ENCODE assay signal across 11 cellular contexts in genomic region chr4:98510757-98511517, GRCh38.
DNase-seq lines count a peak whose midpoint lies in the region; ATAC-seq, FAIRE-seq and TF ChIP-seq lines count a peak whose summit lies in the region.
"Had no signal": no experiment of that assay in that cellular context is flagged by ENCODE, and none has a peak within 500 bp of the region (broad histone marks: within the 10 kb centered on the region; RNA-seq: fewer than 3 reads in every experiment).

No MANE protein-coding gene starts in this region.

- H3K27ac ChIP-seq in SK-N-MC, result peak overlapping the region; percentile 32; the same call in 1 of the 2 replicates
- H3K27ac ChIP-seq: A549, neutrophil had no signal

- intact Hi-C loops in sciatic nerve (cut with DNase I), result no loop called here

- no peak overlapping the region for H3K9ac ChIP-seq in SK-N-MC (ENCODE audit: insufficient read length)

- no peaks in the 10 kb centered on the region for H3K9me3 ChIP-seq in SK-N-MC (ENCODE audit: low read depth, low read length)
- H3K9me3 ChIP-seq: A549, neutrophil had no signal

- peak; percentile 72 to 80 for ATAC-seq in activated CD4-positive, CD25-positive, alpha-beta regulatory T cell treated with anti-CD3 and anti-CD28 coated beads, Interleukin-2, amount 50 U/mL, for 24 hours
- ATAC-seq in sciatic nerve, result no peak
- ATAC-seq in GM21786 (IDR thresholded peaks at IDR 0.05; ENCODE audit: unreplicated experiment), result no peak
- ATAC-seq: A549 had no signal

- no peak for DNase-seq in activated CD4-positive, CD25-positive, alpha-beta regulatory T cell (lab: John Stamatoyannopoulos, UW)
- DNase-seq in SK-N-MC (ENCODE audit: low read depth, low spot score) (no peak), bronchial epithelial cell (ENCODE audit: low read depth) (peak; percentile 74), DMS 273 (lab: John Stamatoyannopoulos, UW; ENCODE audit: unreplicated experiment) (no peak), sciatic nerve (ENCODE audit: low spot score) (no peak)
- peak; percentile 49 for DNase-seq in stimulated activated CD4-positive, alpha-beta T cell treated with anti-CD3 and anti-CD28 coated beads, Interleukin-4, amount 100 ng/mL, for 24 hours

- no peak for FAIRE-seq in bronchial epithelial cell (lab: Jason Lieb, UNC)
- FAIRE-seq: A549, H1 had no signal

- H3K4me3 ChIP-seq in SK-N-MC, result no peak overlapping the region
- no peak overlapping the region for H3K4me3 ChIP-seq in bronchial epithelial cell (ENCODE audit: low read depth, low read length)
- H3K4me3 ChIP-seq: A549 had no signal

- TF ChIP-seq CTCF in bronchial epithelial cell (IDR thresholded peaks at IDR 0.05; ENCODE audit: insufficient read depth, low read length, severe bottlenecking), result no peak

- no peaks in the 10 kb centered on the region for H3K27me3 ChIP-seq in bronchial epithelial cell (ENCODE audit: control insufficient read depth, insufficient read depth, low read length)
- H3K27me3 ChIP-seq: neutrophil had no signal

- no peaks in the 10 kb centered on the region for H3K36me3 ChIP-seq in SK-N-MC (ENCODE audit: insufficient read depth, low read length)
- no peaks in the 10 kb centered on the region for H3K36me3 ChIP-seq in bronchial epithelial cell (ENCODE audit: control insufficient read depth, insufficient read depth, low read length)
- H3K36me3 ChIP-seq: neutrophil had no signal

Comparison
In these comparisons a context has a peak if more than half of its experiments do, and no peak if none do; other contexts are left out.
1. ATAC-seq: peak in activated CD4-positive, CD25-positive, alpha-beta regulatory T cell treated with anti-CD3 and anti-CD28 coated beads, Interleukin-2, amount 50 U/mL, for 24 hours (2 of 2); none in sciatic nerve (single experiment) and GM21786 (single experiment).
2. DNase-seq: peak in bronchial epithelial cell (single experiment) and stimulated activated CD4-positive, alpha-beta T cell treated with anti-CD3 and anti-CD28 coated beads, Interleukin-4, amount 100 ng/mL, for 24 hours (single experiment); none in activated CD4-positive, CD25-positive, alpha-beta regulatory T cell (0 of 4), SK-N-MC (single experiment), DMS 273 (single experiment) and sciatic nerve (single experiment).